In genomic region chr5:17912794-17913193, GRCh38 we compare ENCODE assay signal across 11 cellular contexts.
"Had no signal": no experiment of that assay in that cellular context is flagged by ENCODE, and none has a peak within 500 bp of the region (broad histone marks: within the 10 kb centered on the region; RNA-seq: fewer than 3 reads in every experiment).

No MANE protein-coding gene starts in this region.

- H3K9me3 ChIP-seq: left ventricle myocardium inferior, tibial artery had no signal

- H3K27me3 ChIP-seq: tibial artery had no signal

- DNase-seq: activated CD4-positive, alpha-beta T cell treated with anti-CD3 and anti-CD28 coated beads, Interleukin-2, amount 10 ng/mL, durations not matched to agents 7 days and 5 days; activated CD4-positive, CD25-positive, alpha-beta regulatory T cell; activated gamma-delta T cell treated with Interleukin-2 at 50 U/mL for 16 hours; amniotic stem cell; kidney; left ventricle myocardium inferior; naive thymus-derived CD4-positive, alpha-beta T cell; posterior cingulate gyrus; stimulated activated CD4-positive, alpha-beta T cell treated with anti-CD3 and anti-CD28 coated beads, Interleukin-2, amount 100 ng/mL, for 48 hours; stimulated activated naive B cell treated with anti-CD40 and anti-IgM and Interleukin-4, amounts not matched to agents 10 μg/mL and 1 μg/mL and 100 μg/mL, for 72 hours; tibial artery had no signal

- H3K27ac ChIP-seq: left ventricle myocardium inferior, tibial artery had no signal

- H3K4me1 ChIP-seq: left ventricle myocardium inferior, tibial artery had no signal

- ATAC-seq: naive thymus-derived CD4-positive, alpha-beta T cell; stimulated activated naive B cell treated with anti-CD40 and anti-IgM and Interleukin-4, amounts not matched to agents 10 μg/mL and 1 μg/mL and 100 μg/mL, for 72 hours had no signal

- H3K36me3 ChIP-seq: left ventricle myocardium inferior, tibial artery had no signal

- H3K4me3 ChIP-seq: left ventricle myocardium inferior, tibial artery had no signal
